Comparison of ENCODE assay signal across 20 cellular contexts in the genomic region with DNA sequence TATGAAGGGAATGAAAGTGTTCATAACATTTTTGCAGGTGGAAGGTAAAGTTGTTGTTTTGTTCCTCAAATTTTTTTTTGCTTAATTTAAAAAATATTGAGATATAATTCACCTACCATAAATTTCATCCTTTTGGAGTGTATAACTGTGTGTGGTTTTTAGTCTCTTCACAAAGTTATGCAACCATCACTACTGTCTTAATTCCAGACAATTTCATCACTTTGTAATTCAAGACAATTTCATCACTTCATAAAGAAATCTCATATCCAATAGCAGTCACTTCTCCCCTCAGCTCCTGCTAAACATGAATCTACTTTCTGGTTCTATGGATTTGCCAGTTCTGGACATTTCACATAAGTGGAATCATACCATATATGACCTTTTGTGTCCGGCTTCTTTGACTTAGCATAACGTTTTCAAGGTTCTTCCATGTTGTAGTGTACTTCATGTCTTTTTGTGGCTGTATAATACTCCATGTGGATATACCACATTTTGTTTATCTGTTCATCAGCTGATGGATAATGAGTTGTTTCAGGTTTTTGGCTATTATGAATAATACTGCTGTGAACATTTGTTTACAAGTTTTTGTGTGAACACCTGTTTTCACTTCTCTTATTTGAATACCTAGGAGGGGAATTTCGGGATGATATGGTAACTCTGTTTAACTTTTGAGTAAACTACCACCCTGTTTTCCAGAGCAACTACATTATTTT. TPM values are rescaled to one million over a fixed set of nuclear protein-coding genes. Genes with fewer than 3 reads are reported as not detected.
DNase-seq lines count a peak whose midpoint lies in the region; ATAC-seq, FAIRE-seq and TF ChIP-seq lines count a peak whose summit lies in the region.
"Had no signal": no experiment of that assay in that cellular context is flagged by ENCODE, and none has a peak within 500 bp of the region (broad histone marks: within the 10 kb centered on the region; RNA-seq: fewer than 3 reads in every experiment).

No MANE protein-coding gene starts in this region.

- no peak for TF ChIP-seq CTCF in HEK293 (tag by site-specific recombination; IDR thresholded peaks at IDR 0.05)
- TF ChIP-seq CTCF in GM12878 (IDR thresholded peaks at IDR 0.05 in 2 of 3, conservative IDR thresholded peaks at IDR 0.05 in 1 of 3; ENCODE audit: control insufficient read depth in 2 of 3, extremely low read depth in 1 of 3, insufficient read depth in 1 of 3, low read depth in 3 of 3, low read length in 3 of 3): no peak
- no peak for TF ChIP-seq CTCF in PC-9 (conservative IDR thresholded peaks at IDR 0.05)

- H3K27me3 ChIP-seq in GM12878 (replicated peaks in 1 of 2; ENCODE audit: control insufficient read depth in 2 of 2, insufficient read depth in 2 of 2, low read length in 1 of 2) (no peaks in the 10 kb centered on the region), PC-9 (ENCODE audit: insufficient read depth, low read depth) (no peaks in the 10 kb centered on the region)
- H3K27me3 ChIP-seq: colonic mucosa, SJSA1, testis had no signal

- BruUV-seq in GM12878 (replicated peaks; lab: Mats Ljungman, UMichigan): no TSS peak
- BruUV-seq in PC-9 (replicated peaks; lab: Mats Ljungman, UMichigan): no TSS peak

- TF ChIP-seq POLR2A in GM12878 (IDR thresholded peaks at IDR 0.05; ENCODE audit: low read depth, low read length) (no peak), H54 (IDR thresholded peaks at IDR 0.05; ENCODE audit: low read depth, low read length) (no peak)

- RAD21 ChIA-PET in GM12878 (lab: Charles Lee; ENCODE audit: unreplicated experiment): no interaction called here

- H3K4me3 Mint-ChIP-seq in memory B cell: no peak overlapping the region
- H3K4me3 Mint-ChIP-seq: activated CD8-positive, alpha-beta T cell treated with anti-CD3 and anti-CD28 coated beads for 36 hours; activated T-helper 1 cell treated with anti-CD3 and anti-CD28 coated beads, Interleukin-12 subunit alpha, Interleukin-12 subunit beta, Interleukin-2, Interleukin-4 antibody, amounts not matched to agents 30 ng/mL and 10 ng/mL and 1 ng/mL, durations not matched to agents 14 hours and 24 hours and 36 hours had no signal

- FAIRE-seq in GM12878 (lab: Jason Lieb, UNC): no peak
- FAIRE-seq in H54 (lab: Jason Lieb, UNC): no peak
- FAIRE-seq: endothelial cell of umbilical vein, H1 had no signal

- H3K36me3 ChIP-seq in HEK293 (ENCODE audit: control insufficient read depth in 2 of 2, insufficient read depth in 1 of 2, low read length in 2 of 2): peaks cover 3 to 10% of the 10 kb centered on the region in 2 experiments; a peak in 2 of 3 replicates
- H3K36me3 ChIP-seq in GM12878 (ENCODE audit: control insufficient read depth in 2 of 2, insufficient read depth in 2 of 2, low read length in 1 of 2): peaks cover 0 to 11% of the 10 kb centered on the region in 2 experiments; a peak in 1 of 4 replicates
- H3K36me3 ChIP-seq in PC-9 (ENCODE audit: low read depth): peaks cover 16% of the 10 kb centered on the region; the same call in 1 of the 2 replicates
- H3K36me3 ChIP-seq: colonic mucosa had no signal

- POLR2A ChIA-PET in HEK293 (lab: Yijun Ruan, JAX): no interaction called here
- POLR2A ChIA-PET in GM12878 (lab: Charles Lee): interaction anchor here (0.8 to 2.1 kb wide), 2 partner anchors 10 to 20 kb away, joined by 4 read pairs; no protein-coding TSS in a partner anchor
- POLR2A ChIA-PET in PC-9 (lab: Charles Lee; ENCODE audit: unreplicated experiment): no interaction called here

- no peaks in the 10 kb centered on the region for H3K27me3 Mint-ChIP-seq in memory B cell
- H3K27me3 Mint-ChIP-seq: activated CD8-positive, alpha-beta T cell treated with anti-CD3 and anti-CD28 coated beads for 36 hours had no signal

- CTCF ChIA-PET in HEK293 (lab: Yijun Ruan, JAX): no interaction called here
- CTCF ChIA-PET in GM12878 (lab: Yijun Ruan, JAX): interaction anchor here (0.6 kb wide), 1 partner anchor 174 kb away, joined by 3 read pairs; no protein-coding TSS in a partner anchor
- CTCF ChIA-PET in PC-9 (lab: Charles Lee): no interaction called here

- peaks cover 82% of the 10 kb centered on the region for H3K79me2 ChIP-seq in GM12878 (ENCODE audit: control insufficient read depth, insufficient read depth, low read length)
- H3K79me2 ChIP-seq in PC-9 (ENCODE audit: low read depth): peaks cover 98% of the 10 kb centered on the region

- H3K27ac Mint-ChIP-seq in memory B cell: peak overlapping the region; percentile 41
- H3K27ac Mint-ChIP-seq: activated CD8-positive, alpha-beta T cell treated with anti-CD3 and anti-CD28 coated beads for 36 hours; activated T-helper 1 cell treated with anti-CD3 and anti-CD28 coated beads, Interleukin-12 subunit alpha, Interleukin-12 subunit beta, Interleukin-2, Interleukin-4 antibody, amounts not matched to agents 30 ng/mL and 10 ng/mL and 1 ng/mL, durations not matched to agents 14 hours and 24 hours and 36 hours had no signal

- WGBS in GM12878 (ENCODE audit: insufficient coverage, insufficient replicate concordance, low lambda C conversion rate, missing lambda C conversion rate): 81% methylated on average over 3 of the region's 3 CpGs

- H3K4me3 ChIP-seq in HEK293 (ENCODE audit: low read depth, low read length) (no peak overlapping the region), GM12878 (no peak overlapping the region), PC-9 (no peak overlapping the region)
- H3K4me3 ChIP-seq: colonic mucosa, SJSA1, testis had no signal

- no peak for TF ChIP-seq EP300 in GM12878 (IDR thresholded peaks at IDR 0.05; ENCODE audit: borderline replicate concordance in 1 of 2, control insufficient read depth in 1 of 2, low read depth in 2 of 2, low read length in 2 of 2)

- no peak overlapping the region for H3K9ac ChIP-seq in GM12878 (ENCODE audit: control insufficient read depth, insufficient read depth, low read length)

- H2AFZ ChIP-seq in GM12878 (ENCODE audit: control insufficient read depth, low read depth, low read length) (no peak overlapping the region), PC-9 (no peak overlapping the region)

- ATAC-seq in GM12878: peak; percentile 26
- peak; percentile 26 for ATAC-seq in memory B cell (ENCODE audit: low read depth)
- ATAC-seq: activated CD8-positive, alpha-beta T cell treated with anti-CD3 and anti-CD28 coated beads for 36 hours had no signal

- peaks cover 22% of the 10 kb centered on the region for H3K36me3 Mint-ChIP-seq in memory B cell

- H4K20me1 ChIP-seq in GM12878 (ENCODE audit: control insufficient read depth, insufficient read depth): no peaks in the 10 kb centered on the region
- peaks cover 80% of the 10 kb centered on the region for H4K20me1 ChIP-seq in PC-9 (ENCODE audit: insufficient read depth)

- no peak for TF ChIP-seq RAD21 in GM12878 (IDR thresholded peaks at IDR 0.05; ENCODE audit: insufficient read depth, low read depth, low read length)

- peaks cover 30% of the 10 kb centered on the region for H3K4me1 Mint-ChIP-seq in memory B cell

- SMC1A ChIA-PET in GM12878 (lab: Charles Lee; ENCODE audit: uncharacterized antibody, unreplicated experiment): interaction anchor here (0.7 to 3.2 kb wide), 3 partner anchors 10 to 172 kb away, joined by 3 to 13 read pairs (median 5); no protein-coding TSS in a partner anchor

- intact Hi-C loops in GM12878 (cut with micrococcal nuclease; ENCODE audit: unreplicated experiment): no loop called here
- intact Hi-C loops in PC-9 (cut with micrococcal nuclease; ENCODE audit: unreplicated experiment): no loop called here

- no peaks in the 10 kb centered on the region for H3K9me2 ChIP-seq in PC-9 (ENCODE audit: insufficient read depth)

- no peak overlapping the region for H3K27ac ChIP-seq in HEK293 (ENCODE audit: extremely low read depth, low read depth, low read length)
- H3K27ac ChIP-seq in GM12878 (ENCODE audit: control insufficient read depth, insufficient read depth): peak overlapping the region; percentile 48; the same call in 1 of the 2 replicates
- H3K27ac ChIP-seq in PC-9: no peak overlapping the region
- H3K27ac ChIP-seq: colonic mucosa, SJSA1, testis had no signal

- H3F3A ChIP-seq in PC-9 (ENCODE audit: insufficient read depth, low read depth): no peaks in the 10 kb centered on the region; the same call in 1 of the 2 replicates

- H3K4me2 ChIP-seq in GM12878 (ENCODE audit: control insufficient read depth, insufficient read depth) (no peak overlapping the region), PC-9 (no peak overlapping the region)

- H3K9me3 ChIP-seq in HEK293 (ENCODE audit: control insufficient read depth, insufficient read depth, low read depth, low read length): no peaks in the 10 kb centered on the region
- peaks cover 12% of the 10 kb centered on the region for H3K9me3 ChIP-seq in GM12878 (replicated peaks; ENCODE audit: control insufficient read depth, insufficient read depth, low read length)
- H3K9me3 ChIP-seq in PC-9 (ENCODE audit: insufficient read depth, low read depth): peaks cover 7% of the 10 kb centered on the region; the same call in 1 of the 2 replicates
- H3K9me3 ChIP-seq: colonic mucosa, SJSA1, testis had no signal

- H3K9me3 Mint-ChIP-seq in memory B cell: peaks cover 1% of the 10 kb centered on the region

- H3K4me1 ChIP-seq in HEK293 (ENCODE audit: control insufficient read depth, insufficient read depth, low read length) (no peaks in the 10 kb centered on the region; the same call in 1 of the 2 replicates), GM12878 (ENCODE audit: control insufficient read depth, insufficient read depth, low read length) (peaks cover 15% of the 10 kb centered on the region), PC-9 (replicated peaks; ENCODE audit: insufficient read depth) (no peaks in the 10 kb centered on the region)
- H3K4me1 ChIP-seq: colonic mucosa, SJSA1, testis had no signal

- in situ Hi-C loops in GM12878 (cut with MboI): no loop called here

- DNase-seq in EH (ENCODE audit: low read depth) (peak; percentile 34), GM12878 (ENCODE audit: low read depth, low spot score) (no peak), memory B cell (ENCODE audit: low spot score in 2 of 2) (no peak), H54 (ENCODE audit: insufficient read length, low spot score) (no peak), PC-9 (no peak)
- DNase-seq in stimulated activated CD4-positive, alpha-beta T cell treated with anti-CD3 and anti-CD28 coated beads, Interleukin-15, amount 100 ng/mL, for 24 hours: no peak
- DNase-seq: activated CD8-positive, alpha-beta T cell treated with anti-CD3 and anti-CD28 coated beads for 36 hours; amygdala; colonic mucosa; head of caudate nucleus; islet precursor cell; NCI-H2171 treated with DMSO at 0.1 percent for 48 hours; NK-92 treated with Interleukin-12 subunit alpha and Interleukin-12 subunit beta, amount 100 ng/mL, for 24 hours; stimulated activated CD4-positive, alpha-beta T cell treated with anti-CD3 and anti-CD28 coated beads, Interleukin-1b, Interleukin-23, amount 100 ng/mL, for 48 hours; testis had no signal

RNA-seq across cellular contexts. Expression of a gene that starts 18.8 kb away (rescaled TPM):
- 26.2 and 26.9 TPM in 2 replicates for total RNA-seq in GM12878 (2013; cell fraction: nucleolus; rRNA removed)
- total RNA-seq in GM12878 (2014; rRNA removed) (8.2 and 10.7 TPM in 2 replicates), GM12878 (2014; rRNA removed; fragmentation: Illumina TruSeq; extraction: Trizol) (18.2 and 19.1 TPM in 2 replicates), GM12878 (2021) (34.4 and 38.0 TPM in 2 replicates), PC-9 (2021) (37.9 and 46.8 TPM in 2 replicates)
- polyA plus RNA-seq in GM12878 (2011; ENCODE audit: low read depth): 25.3 TPM
- polyA plus RNA-seq in GM12878 (2011; rRNA removed) (16.0 and 17.0 TPM in 2 replicates), GM12878 (2014; fragmentation: Illumina TruSeq; extraction: Trizol) (29.1 and 34.3 TPM in 2 replicates), GM12878 (2014; fragmentation: Nextera tagmentation; extraction: Ambion mirVana) (1 to 10 TPM in 1 of 2 experiments, under 1 TPM in 1; 0.90 to 1.8 TPM), GM12878 (2014; rRNA removed) (16.9 and 17.2 TPM in 2 replicates), GM12878 (2016; fragmentation: Nextera tagmentation; extraction: Ambion mirVana) (10 to 100 TPM in 1 of 2 experiments, 1 to 10 TPM in 1; 5.3 to 15.7 TPM)
- 9.5 and 13.2 TPM in 2 replicates for polyA plus RNA-seq in GM12878 (2011; cell fraction: cytosol; rRNA removed)
- polyA plus RNA-seq in GM12878 (2011; cell fraction: nucleus; rRNA removed): 7.8 and 10.9 TPM in 2 replicates
- 50.6 and 56.3 TPM in 2 replicates for polyA plus RNA-seq in GM12878 (2012)
- polyA minus RNA-seq in GM12878 (2011; rRNA and poly(A)+ RNA removed): 10.6 and 11.9 TPM in 2 replicates
- 13.6 and 16.2 TPM in 2 replicates for polyA minus RNA-seq in GM12878 (2011; cell fraction: cytosol; rRNA and poly(A)+ RNA removed)
- polyA minus RNA-seq in GM12878 (2011; cell fraction: nucleus; rRNA and poly(A)+ RNA removed): 10.0 and 25.9 TPM in 2 replicates
